In the genomic region with DNA sequence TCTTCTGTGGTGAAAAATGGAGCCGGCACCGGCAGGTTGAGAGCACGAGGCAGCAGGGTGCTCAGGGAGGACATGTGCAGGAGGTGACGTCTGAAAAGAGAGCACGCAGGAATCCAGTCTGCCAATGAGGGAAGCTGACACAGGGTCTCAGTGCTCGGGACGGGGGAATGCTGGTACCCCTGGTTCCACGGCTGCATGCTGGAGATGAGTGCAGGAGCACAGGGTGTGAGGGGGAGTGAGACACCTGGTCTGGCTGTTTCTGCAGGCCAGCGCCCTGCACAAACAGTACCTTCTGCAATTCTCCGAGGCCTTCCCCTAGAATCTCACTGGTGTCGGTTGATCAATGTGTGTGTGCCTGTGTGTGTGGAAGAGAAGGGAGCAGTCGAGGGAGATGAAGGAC, we compare ENCODE assay signal across 19 cellular contexts.
DNase-seq lines count a peak whose midpoint lies in the region; ATAC-seq, FAIRE-seq and TF ChIP-seq lines count a peak whose summit lies in the region.
"Had no signal": no experiment of that assay in that cellular context is flagged by ENCODE, and none has a peak within 500 bp of the region (broad histone marks: within the 10 kb centered on the region; RNA-seq: fewer than 3 reads in every experiment).

No MANE protein-coding gene starts in this region.

- H3K36me3 ChIP-seq in kidney (ENCODE audit: control insufficient read depth in 1 of 2, insufficient read depth in 2 of 2, low read length in 2 of 2): no peaks in the 10 kb centered on the region
- H3K36me3 ChIP-seq in heart left ventricle: peaks cover 0 to 35% (median 16%) of the 10 kb centered on the region in 9 donors
- H3K36me3 ChIP-seq: BE2C had no signal

- H3K4me1 Mint-ChIP-seq in activated naive CD4-positive, alpha-beta T cell treated with anti-CD3 and anti-CD28 coated beads for 36 hours (ENCODE audit: low read depth): peaks cover 50% of the 10 kb centered on the region
- peaks cover 55% of the 10 kb centered on the region for H3K4me1 Mint-ChIP-seq in T-helper 17 cell
- peaks cover 74% of the 10 kb centered on the region for H3K4me1 Mint-ChIP-seq in stimulated activated memory B cell treated with anti-CD40 and anti-IgM and Interleukin-4, amounts not matched to agents 10 μg/mL and 1 μg/mL and 100 μg/mL, for 72 hours

- H3K27ac ChIP-seq in kidney (ENCODE audit: low read depth in 2 of 2, low read length in 2 of 2): no peak overlapping the region
- no peak overlapping the region for H3K27ac ChIP-seq in heart left ventricle

- 86 to 92% (median 89%) methylated on average over 12 of the region's 12 CpGs for WGBS in heart left ventricle, 4 donors

- no peak for ATAC-seq in activated naive CD4-positive, alpha-beta T cell treated with anti-CD3 and anti-CD28 coated beads, Interleukin-2, amount 50 U/mL, for 72 hours
- ATAC-seq in T-helper 17 cell (no peak), heart left ventricle (no peak)
- ATAC-seq in stimulated activated memory B cell treated with anti-CD40 and anti-IgM and Interleukin-4, amounts not matched to agents 10 μg/mL and 1 μg/mL and 100 μg/mL, for 72 hours: no peak
- ATAC-seq: HepG2, Panc1 had no signal

- no peak overlapping the region for H3K9ac ChIP-seq in kidney (ENCODE audit: low read length in 2 of 2)

- no peak for DNase-seq in activated naive CD4-positive, alpha-beta T cell treated with anti-CD3 and anti-CD28 coated beads, Interleukin-2, amount 50 U/mL, for 72 hours (ENCODE audit: low spot score in 2 of 2)
- DNase-seq in activated naive CD4-positive, alpha-beta T cell treated with anti-CD3 and anti-CD28 coated beads for 36 hours: no peak
- DNase-seq in T-helper 17 cell: no peak
- peak; percentile 40 for DNase-seq in kidney
- DNase-seq in heart left ventricle: no peak
- DNase-seq in NCI-H2227 (lab: John Stamatoyannopoulos, UW; ENCODE audit: unreplicated experiment): no peak
- no peak for DNase-seq in activated CD4-positive, alpha-beta T cell treated with anti-CD3 and anti-CD28 coated beads for 1 hour
- DNase-seq: BE2C, Karpas-422, MM.1S, NCI-H1105 treated with DMSO at 0.1 percent for 48 hours, NCI-H187, NCI-H446, NCI-H748 treated with DMSO at 0.1 percent for 48 hours, Right ventricle myocardium superior had no signal

- H3K27me3 Mint-ChIP-seq in activated naive CD4-positive, alpha-beta T cell treated with anti-CD3 and anti-CD28 coated beads for 36 hours (ENCODE audit: low read depth): no peaks in the 10 kb centered on the region
- no peaks in the 10 kb centered on the region for H3K27me3 Mint-ChIP-seq in T-helper 17 cell
- H3K27me3 Mint-ChIP-seq in stimulated activated memory B cell treated with anti-CD40 and anti-IgM and Interleukin-4, amounts not matched to agents 10 μg/mL and 1 μg/mL and 100 μg/mL, for 72 hours: no peaks in the 10 kb centered on the region

- no peaks in the 10 kb centered on the region for H3K4me1 ChIP-seq in kidney (ENCODE audit: control insufficient read depth in 1 of 2, insufficient read depth in 1 of 2, low read depth in 1 of 2, low read length in 2 of 2)
- H3K4me1 ChIP-seq in heart left ventricle: peaks cover 0 to 57% (median 19%) of the 10 kb centered on the region in 12 donors

- peak overlapping the region; percentile 60 to 74 for H3K27ac Mint-ChIP-seq in activated naive CD4-positive, alpha-beta T cell treated with anti-CD3 and anti-CD28 coated beads, Interleukin-2, amount 50 U/mL, for 72 hours
- no peak overlapping the region for H3K27ac Mint-ChIP-seq in activated naive CD4-positive, alpha-beta T cell treated with anti-CD3 and anti-CD28 coated beads for 36 hours
- peak overlapping the region; percentile 78 for H3K27ac Mint-ChIP-seq in T-helper 17 cell
- peak overlapping the region; percentile 79 for H3K27ac Mint-ChIP-seq in stimulated activated memory B cell treated with anti-CD40 and anti-IgM and Interleukin-4, amounts not matched to agents 10 μg/mL and 1 μg/mL and 100 μg/mL, for 72 hours

- TF ChIP-seq CTCF in kidney (IDR thresholded peaks at IDR 0.05; ENCODE audit: borderline replicate concordance, extremely low read depth, insufficient read depth) (no peak), heart left ventricle (IDR thresholded peaks at IDR 0.05) (no peak)

- CTCF ChIA-PET in activated naive CD4-positive, alpha-beta T cell treated with anti-CD3 and anti-CD28 coated beads for 36 hours (lab: Charles Lee): interaction anchor here (0.6 kb wide), 1 partner anchor 143 kb away, joined by 3 read pairs; no protein-coding TSS in a partner anchor

- no peak for FAIRE-seq in kidney (lab: Jason Lieb, UNC)
- FAIRE-seq: H54, HepG2 had no signal

- H3K4me3 ChIP-seq in kidney (ENCODE audit: low read length in 2 of 2) (no peak overlapping the region), heart left ventricle (no peak overlapping the region)

- no peaks in the 10 kb centered on the region for H3K27me3 ChIP-seq in heart left ventricle
- H3K27me3 ChIP-seq: BE2C had no signal

- intact Hi-C loops in activated naive CD4-positive, alpha-beta T cell treated with anti-CD3 and anti-CD28 coated beads for 36 hours (cut with micrococcal nuclease): no loop called here
- intact Hi-C loops in kidney (cut with DNase I): no loop called here
- intact Hi-C loops in heart left ventricle (cut with DNase I): no loop called here

- no peaks in the 10 kb centered on the region for H3K9me3 Mint-ChIP-seq in activated naive CD4-positive, alpha-beta T cell treated with anti-CD3 and anti-CD28 coated beads, Interleukin-2, amount 50 U/mL, for 72 hours
- H3K9me3 Mint-ChIP-seq in activated naive CD4-positive, alpha-beta T cell treated with anti-CD3 and anti-CD28 coated beads for 36 hours: no peaks in the 10 kb centered on the region
- H3K9me3 Mint-ChIP-seq in stimulated activated memory B cell treated with anti-CD40 and anti-IgM and Interleukin-4, amounts not matched to agents 10 μg/mL and 1 μg/mL and 100 μg/mL, for 72 hours: no peaks in the 10 kb centered on the region

- peaks cover 14 to 15% of the 10 kb centered on the region in 2 donors for H3K36me3 Mint-ChIP-seq in activated naive CD4-positive, alpha-beta T cell treated with anti-CD3 and anti-CD28 coated beads, Interleukin-2, amount 50 U/mL, for 72 hours
- H3K36me3 Mint-ChIP-seq in activated naive CD4-positive, alpha-beta T cell treated with anti-CD3 and anti-CD28 coated beads for 36 hours (ENCODE audit: low read depth): peaks cover 45% of the 10 kb centered on the region
- peaks cover 8% of the 10 kb centered on the region for H3K36me3 Mint-ChIP-seq in T-helper 17 cell (ENCODE audit: low read depth)
- peaks cover 74% of the 10 kb centered on the region for H3K36me3 Mint-ChIP-seq in stimulated activated memory B cell treated with anti-CD40 and anti-IgM and Interleukin-4, amounts not matched to agents 10 μg/mL and 1 μg/mL and 100 μg/mL, for 72 hours

- no peaks in the 10 kb centered on the region for H3K9me3 ChIP-seq in T-helper 17 cell (ENCODE audit: control insufficient read depth, low read length, poor library complexity, severe bottlenecking)
- H3K9me3 ChIP-seq in kidney (ENCODE audit: control insufficient read depth in 1 of 2, low read length in 2 of 2): no peaks in the 10 kb centered on the region
- no peaks in the 10 kb centered on the region for H3K9me3 ChIP-seq in heart left ventricle
- H3K9me3 ChIP-seq: BE2C had no signal

- no peak for TF ChIP-seq POLR2A in heart left ventricle (IDR thresholded peaks at IDR 0.05)

- no peak overlapping the region for H3K4me3 Mint-ChIP-seq in activated naive CD4-positive, alpha-beta T cell treated with anti-CD3 and anti-CD28 coated beads for 36 hours
- no peak overlapping the region for H3K4me3 Mint-ChIP-seq in T-helper 17 cell
- no peak overlapping the region for H3K4me3 Mint-ChIP-seq in stimulated activated memory B cell treated with anti-CD40 and anti-IgM and Interleukin-4, amounts not matched to agents 10 μg/mL and 1 μg/mL and 100 μg/mL, for 72 hours
